In the genomic region with DNA sequence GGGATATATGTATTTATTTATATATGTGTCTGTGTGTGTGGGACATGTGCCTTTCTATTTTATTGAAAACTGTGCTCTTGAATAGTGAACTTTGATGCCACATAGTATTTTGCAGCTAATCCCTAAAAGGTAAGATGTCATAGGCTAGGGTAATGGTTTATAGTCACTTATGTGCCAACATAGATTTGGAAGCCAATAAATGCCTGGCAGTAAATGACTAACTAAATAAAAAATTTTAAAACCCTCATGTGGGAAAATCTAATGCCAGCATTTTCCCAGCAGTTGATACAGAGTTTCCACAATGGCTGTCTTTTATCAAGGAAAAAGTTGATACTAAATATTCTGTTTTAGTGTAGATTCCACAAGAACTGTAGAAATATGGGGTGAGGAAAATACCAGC, we compare ENCODE assay signal across 9 cellular contexts.
"Had no signal": no experiment of that assay in that cellular context is flagged by ENCODE, and none has a peak within 500 bp of the region (broad histone marks: within the 10 kb centered on the region; RNA-seq: fewer than 3 reads in every experiment).

No MANE protein-coding gene starts in this region.

- DNase-seq: GM23248, GOT3, H7, H9, HCEC 1CT, HFFc6 had no signal

- H3K4me2 ChIP-seq: GM23338 had no signal

- H3K9ac ChIP-seq: GM23248 had no signal

- H3K36me3 ChIP-seq: HAP-1 had no signal

- H3K4me3 ChIP-seq: GM23248, GM23338, HAP-1 had no signal

- H2AFZ ChIP-seq: GM23248 had no signal

- H3K27ac ChIP-seq: GM23248 had no signal

- ATAC-seq: GM23338, HCT116 had no signal

- H3K4me1 ChIP-seq: HAP-1 had no signal

- H3K9me3 ChIP-seq: HAP-1 had no signal
